ENCODE assay signal across 13 cellular contexts in genomic region chr1:158145173-158145719, GRCh38. TPM values are rescaled to one million over a fixed set of nuclear protein-coding genes. Genes with fewer than 3 reads are reported as not detected.
DNase-seq lines count a peak whose midpoint lies in the region; ATAC-seq and TF ChIP-seq lines count a peak whose summit lies in the region.
"Had no signal": no experiment of that assay in that cellular context is flagged by ENCODE, and none has a peak within 500 bp of the region (broad histone marks: within the 10 kb centered on the region; RNA-seq: fewer than 3 reads in every experiment).

No MANE protein-coding gene starts in this region.

- H3K36me3 ChIP-seq in brain microvascular endothelial cell (replicated peaks) (no peaks in the 10 kb centered on the region), heart left ventricle (no peaks in the 10 kb centered on the region)

- no peak for TF ChIP-seq POLR2A in heart left ventricle (IDR thresholded peaks at IDR 0.05)

- no peak for TF ChIP-seq CTCF in brain microvascular endothelial cell (IDR thresholded peaks at IDR 0.05; ENCODE audit: low read depth, low read length, missing control alignments)
- no peak for TF ChIP-seq CTCF in heart left ventricle (IDR thresholded peaks at IDR 0.05)

- intact Hi-C loops in heart left ventricle (cut with DNase I): loop anchor here in 4 of 10 donors (2.0 to 10.0 kb wide), 4 partner anchors 34 to 867 kb away; partner anchors contain the start of genes CD1D (in 1 of the 4) and IFI16 (in 1 of the 4)

- H3K27me3 ChIP-seq in brain microvascular endothelial cell (replicated peaks): no peaks in the 10 kb centered on the region
- no peaks in the 10 kb centered on the region for H3K27me3 ChIP-seq in heart left ventricle

- H3K27ac ChIP-seq in brain microvascular endothelial cell (no peak overlapping the region), heart left ventricle (peak overlapping the region in 11 of 12 donors; percentile 44 to 94 (median 68)), substantia nigra (ENCODE audit: low read depth, low read length, poor library complexity, severe bottlenecking) (no peak overlapping the region)

- H3K4me1 ChIP-seq in heart left ventricle: peaks cover 0 to 54% (median 25%) of the 10 kb centered on the region in 12 donors

- ATAC-seq in heart left ventricle: peak; percentile 34 to 62 (median 44)
- ATAC-seq in HG03457 (IDR thresholded peaks at IDR 0.05; ENCODE audit: unreplicated experiment): no peak
- ATAC-seq in GM19324 (IDR thresholded peaks at IDR 0.05; ENCODE audit: low FRiP score, unreplicated experiment): no peak
- ATAC-seq: activated T-cell treated with anti-CD3 and anti-CD28 coated beads, Interleukin-2, amount 50 U/mL, for 4 hours had no signal

- peak; percentile 66 for DNase-seq in HS-27A (ENCODE audit: low read depth)
- peak; percentile 25 for DNase-seq in brain microvascular endothelial cell
- peak; percentile 69 to 80 (median 75) for DNase-seq in heart left ventricle
- peak in 31 of 49 donors; percentile 2 to 72 (median 39) for DNase-seq in substantia nigra (lab: John Stamatoyannopoulos, UW)
- no peak for DNase-seq in activated CD8-positive, alpha-beta memory T cell treated with anti-CD3 and anti-CD28 coated beads, Interleukin-2, amount 50 U/mL, for 4 hours
- DNase-seq in activated gamma-delta T cell (lab: John Stamatoyannopoulos, UW): no peak
- DNase-seq: activated T-cell treated with anti-CD3 and anti-CD28 coated beads, Interleukin-2, amount 50 U/mL, for 4 hours; effector CD8-positive, alpha-beta T cell; KBM-7; NCI-H526 treated with DMSO at 0.1 percent for 48 hours; T-helper 2 cell had no signal

- H3K4me3 ChIP-seq in brain microvascular endothelial cell (ENCODE audit: low read depth, low read length): no peak overlapping the region
- no peak overlapping the region for H3K4me3 ChIP-seq in heart left ventricle

- in situ Hi-C loops in brain microvascular endothelial cell (cut with HindIII; ENCODE audit: low pct_ligation_motif_present, low sequenced_read_pairs): no loop called here

- no peaks in the 10 kb centered on the region for H3K9me3 ChIP-seq in heart left ventricle

RNA-seq across cellular contexts. Expression of gene CD1D, which starts 35.4 kb away (rescaled TPM):
- total RNA-seq in heart left ventricle: 1 to 10 TPM in 7 of 9 donors, under 1 TPM in 2; 0.38 to 5.3 (median 1.7) TPM
- polyA plus RNA-seq in heart left ventricle: 1 to 10 TPM; 2.0 TPM
- total RNA-seq: activated T-cell treated with anti-CD3 and anti-CD28 coated beads, Interleukin-2, amount 50 U/mL, for 4 hours had no signal

Comparison
In these comparisons a context has a peak if more than half of its experiments do, and no peak if none do; other contexts are left out.
1. DNase-seq: peak in HS-27A (single experiment), brain microvascular endothelial cell (single experiment), heart left ventricle (5 of 5) and substantia nigra (31 of 49); none in activated CD8-positive, alpha-beta memory T cell treated with anti-CD3 and anti-CD28 coated beads, Interleukin-2, amount 50 U/mL, for 4 hours (single experiment) and activated gamma-delta T cell (single experiment).
2. H3K27ac ChIP-seq: peak in heart left ventricle (11 of 12); none in brain microvascular endothelial cell (single experiment) and substantia nigra (single experiment).
3. ATAC-seq: peak in heart left ventricle (4 of 4); none in HG03457 (single experiment) and GM19324 (single experiment).